In genomic region chr19:29562299-29563297, GRCh38 we compare ENCODE assay signal across 25 cellular contexts. TPM values are rescaled to one million over a fixed set of nuclear protein-coding genes. Genes with fewer than 3 reads are reported as not detected.
DNase-seq lines count a peak whose midpoint lies in the region; ATAC-seq and TF ChIP-seq lines count a peak whose summit lies in the region.
"Had no signal": no experiment of that assay in that cellular context is flagged by ENCODE, and none has a peak within 500 bp of the region (broad histone marks: within the 10 kb centered on the region; RNA-seq: fewer than 3 reads in every experiment).

No MANE protein-coding gene starts in this region.

- no peaks in the 10 kb centered on the region for H4K20me1 ChIP-seq in neural progenitor cell (ENCODE audit: low read depth)

- H3K27me3 ChIP-seq in neural progenitor cell, result no peaks in the 10 kb centered on the region
- no peaks in the 10 kb centered on the region for H3K27me3 ChIP-seq in vagina

- TF ChIP-seq CTCF in glutamatergic neuron (IDR thresholded peaks at IDR 0.05; ENCODE audit: partially characterized antibody, unreplicated experiment) (no peak), neural progenitor cell (IDR thresholded peaks at IDR 0.05) (no peak), vagina (IDR thresholded peaks at IDR 0.05) (no peak)

- no peak overlapping the region for H2AFZ ChIP-seq in neural progenitor cell (replicated peaks)
- H2AFZ ChIP-seq: GM23338 had no signal

- H3K4me3 Mint-ChIP-seq in activated T-cell treated with anti-CD3 and anti-CD28 coated beads, Interleukin-2, amount 50 U/mL, for 24 hours, result no peak overlapping the region
- H3K4me3 Mint-ChIP-seq in activated T-cell treated with anti-CD3 and anti-CD28 coated beads, Interleukin-2, amount 50 U/mL, for 4 hours, result no peak overlapping the region
- H3K4me3 Mint-ChIP-seq in glutamatergic neuron (ENCODE audit: unreplicated experiment) (peak overlapping the region; percentile 34), neural progenitor cell (no peak overlapping the region)
- H3K4me3 Mint-ChIP-seq: GM23338 had no signal

- H3K4me2 ChIP-seq in neural progenitor cell, result no peak overlapping the region
- H3K4me2 ChIP-seq: GM23338 had no signal

- TF ChIP-seq POLR2A in vagina (IDR thresholded peaks at IDR 0.05), result no peak

- no peak for ATAC-seq in activated T-cell treated with anti-CD3 and anti-CD28 coated beads, Interleukin-2, amount 50 U/mL, for 4 hours
- no peak for ATAC-seq in GM21526 (IDR thresholded peaks at IDR 0.05; ENCODE audit: low FRiP score, unreplicated experiment)
- no peak for ATAC-seq in left colon

- H3K79me2 ChIP-seq in neural progenitor cell (ENCODE audit: low read depth), result no peaks in the 10 kb centered on the region

- H3K27ac ChIP-seq in neural progenitor cell (no peak overlapping the region), vagina (no peak overlapping the region)
- H3K27ac ChIP-seq: RWPE1 had no signal

- H3K9ac ChIP-seq in neural progenitor cell, result no peak overlapping the region

- no peaks in the 10 kb centered on the region for H3K36me3 ChIP-seq in neural progenitor cell
- no peaks in the 10 kb centered on the region for H3K36me3 ChIP-seq in vagina
- H3K36me3 ChIP-seq: HAP-1 had no signal

- H3K4me3 ChIP-seq in neural progenitor cell (no peak overlapping the region), vagina (no peak overlapping the region)
- H3K4me3 ChIP-seq: GM23338, HAP-1, K562 had no signal

- H3K9me3 Mint-ChIP-seq in activated T-cell treated with anti-CD3 and anti-CD28 coated beads, Interleukin-2, amount 50 U/mL, for 24 hours, result peaks cover 14% of the 10 kb centered on the region
- peaks cover 18% of the 10 kb centered on the region for H3K9me3 Mint-ChIP-seq in activated T-cell treated with anti-CD3 and anti-CD28 coated beads, Interleukin-2, amount 50 U/mL, for 4 hours
- H3K9me3 Mint-ChIP-seq in glutamatergic neuron (ENCODE audit: unreplicated experiment) (peaks cover 13% of the 10 kb centered on the region), neural progenitor cell (peaks cover 5% of the 10 kb centered on the region)

- no peaks in the 10 kb centered on the region for H3K36me3 Mint-ChIP-seq in activated T-cell treated with anti-CD3 and anti-CD28 coated beads, Interleukin-2, amount 50 U/mL, for 24 hours (ENCODE audit: low read depth)
- H3K36me3 Mint-ChIP-seq in activated T-cell treated with anti-CD3 and anti-CD28 coated beads, Interleukin-2, amount 50 U/mL, for 4 hours (ENCODE audit: insufficient read depth), result no peaks in the 10 kb centered on the region
- H3K36me3 Mint-ChIP-seq in glutamatergic neuron (ENCODE audit: unreplicated experiment), result peaks cover 8% of the 10 kb centered on the region
- H3K36me3 Mint-ChIP-seq in neural progenitor cell, result no peaks in the 10 kb centered on the region

- H3K27me3 Mint-ChIP-seq in activated T-cell treated with anti-CD3 and anti-CD28 coated beads, Interleukin-2, amount 50 U/mL, for 24 hours, result peaks cover 38% of the 10 kb centered on the region
- H3K27me3 Mint-ChIP-seq in activated T-cell treated with anti-CD3 and anti-CD28 coated beads, Interleukin-2, amount 50 U/mL, for 4 hours (ENCODE audit: low read depth), result peaks cover 27% of the 10 kb centered on the region
- H3K27me3 Mint-ChIP-seq in glutamatergic neuron (ENCODE audit: unreplicated experiment) (peaks cover 4% of the 10 kb centered on the region), neural progenitor cell (ENCODE audit: insufficient read depth, low read depth) (peaks cover 4% of the 10 kb centered on the region)

- H3K4me1 Mint-ChIP-seq in activated T-cell treated with anti-CD3 and anti-CD28 coated beads, Interleukin-2, amount 50 U/mL, for 24 hours (ENCODE audit: low read depth), result peaks cover 15% of the 10 kb centered on the region
- peaks cover 7% of the 10 kb centered on the region for H3K4me1 Mint-ChIP-seq in activated T-cell treated with anti-CD3 and anti-CD28 coated beads, Interleukin-2, amount 50 U/mL, for 4 hours (ENCODE audit: low read depth)
- H3K4me1 Mint-ChIP-seq in glutamatergic neuron (ENCODE audit: low read depth, unreplicated experiment) (peaks cover 12% of the 10 kb centered on the region), neural progenitor cell (no peaks in the 10 kb centered on the region)

- DNase-seq in activated T-cell treated with anti-CD3 and anti-CD28 coated beads, Interleukin-2, amount 50 U/mL, for 24 hours, result peak; percentile 13
- DNase-seq in activated T-cell treated with anti-CD3 and anti-CD28 coated beads, Interleukin-2, amount 50 U/mL, for 4 hours, result no peak
- DNase-seq in glutamatergic neuron (no peak), neural progenitor cell (ENCODE audit: low spot score) (no peak), vagina (ENCODE audit: extremely low spot score in 2 of 2) (peak; percentile 47 to 91), DMS53 (lab: John Stamatoyannopoulos, UW) (no peak), left colon (no peak)
- DNase-seq: 8988T, DMS153, Kasumi-1, NCI-H1092 treated with DMSO at 0.1 percent for 48 hours, NCI-H1436, NCI-H187, NCI-H2081 treated with DMSO at 0.1 percent for 48 hours, NCI-H2171, NCI-H226, NCI-H510A, NCI-H69, SIG-M5 had no signal

- no peak overlapping the region for H3K27ac Mint-ChIP-seq in activated T-cell treated with anti-CD3 and anti-CD28 coated beads, Interleukin-2, amount 50 U/mL, for 24 hours
- H3K27ac Mint-ChIP-seq in glutamatergic neuron (ENCODE audit: unreplicated experiment) (no peak overlapping the region), neural progenitor cell (peak overlapping the region; percentile 9)
- H3K27ac Mint-ChIP-seq: GM23338 had no signal

- no peaks in the 10 kb centered on the region for H3K9me3 ChIP-seq in neural progenitor cell (ENCODE audit: low read depth)
- peaks cover 4% of the 10 kb centered on the region for H3K9me3 ChIP-seq in vagina
- H3K9me3 ChIP-seq: HAP-1 had no signal

- H3K4me1 ChIP-seq in neural progenitor cell, result no peaks in the 10 kb centered on the region
- no peaks in the 10 kb centered on the region for H3K4me1 ChIP-seq in vagina
- H3K4me1 ChIP-seq: HAP-1 had no signal

- no peaks in the 10 kb centered on the region for H3F3A ChIP-seq in neural progenitor cell (ENCODE audit: low read depth)

- intact Hi-C loops in vagina (cut with DNase I) (no loop called here), left colon (cut with DNase I, micrococcal nuclease) (no loop called here)

RNA-seq across cellular contexts. Expression of gene VSTM2B, which starts 36.8 kb away (rescaled TPM):
- not detected for total RNA-seq in activated T-cell treated with anti-CD3 and anti-CD28 coated beads, Interleukin-2, amount 50 U/mL, for 4 hours
- total RNA-seq in glutamatergic neuron (ENCODE audit: unreplicated experiment), result 16.6 TPM
- total RNA-seq in neural progenitor cell (ENCODE audit: low replicate concordance), result 0.59 TPM in 1 of 2 replicates, not detected in the other
- 0.98 TPM for total RNA-seq in vagina
- not detected for total RNA-seq in left colon
- total RNA-seq: K562, M059J had no signal

RNA-seq across cellular contexts. Expression of gene POP4, which starts 43.5 kb away (rescaled TPM):
- total RNA-seq in activated T-cell treated with anti-CD3 and anti-CD28 coated beads, Interleukin-2, amount 50 U/mL, for 4 hours, result 100 to 1,000 TPM; 160 to 173 (median 168) TPM
- 37.9 TPM for total RNA-seq in glutamatergic neuron (ENCODE audit: unreplicated experiment)
- 41.0 and 77.8 TPM in 2 replicates for total RNA-seq in neural progenitor cell (ENCODE audit: low replicate concordance)
- total RNA-seq in vagina, result 31.4 TPM
- 10 to 100 TPM; 57.5 to 61.8 TPM for total RNA-seq in left colon

Comparison
In these comparisons a context has a peak if more than half of its experiments do, and no peak if none do; other contexts are left out.
1. DNase-seq: peak in activated T-cell treated with anti-CD3 and anti-CD28 coated beads, Interleukin-2, amount 50 U/mL, for 24 hours (single experiment) and vagina (2 of 2); none in activated T-cell treated with anti-CD3 and anti-CD28 coated beads, Interleukin-2, amount 50 U/mL, for 4 hours (single experiment), glutamatergic neuron (single experiment), neural progenitor cell (single experiment), DMS53 (single experiment) and left colon (0 of 2).